ENCODE assay signal across 8 cellular contexts in genomic region chr17:7583253-7584109, GRCh38. TPM values are rescaled to one million over a fixed set of nuclear protein-coding genes. Genes with fewer than 3 reads are reported as not detected.
A peak's percentile ranks its signal among the peaks of the same experiment; 100 is the strongest.
DNase-seq lines count a peak whose midpoint lies in the region; ATAC-seq and TF ChIP-seq lines count a peak whose summit lies in the region.

TSS of gene MPDU1 (plus strand) at chr17:7583852. CDS start at chr17:7583863, 11 bp downstream.

- H3K36me3 Mint-ChIP-seq in activated CD4-positive, alpha-beta memory T cell treated with anti-CD3 and anti-CD28 coated beads for 36 hours: peaks cover 28% of the 10 kb centered on the region

- H3K27ac Mint-ChIP-seq in activated CD4-positive, alpha-beta memory T cell treated with anti-CD3 and anti-CD28 coated beads for 36 hours: peak within 1 kb of the TSS; percentile 100

- H3K27me3 Mint-ChIP-seq in activated CD4-positive, alpha-beta memory T cell treated with anti-CD3 and anti-CD28 coated beads for 36 hours: no peaks in the 10 kb centered on the region

- POLR2A ChIA-PET in activated CD4-positive, alpha-beta memory T cell treated with anti-CD3 and anti-CD28 coated beads for 36 hours (lab: Charles Lee): interaction anchor here (0.5 to 3.8 kb wide), 21 partner anchors 9 to 537 kb away, joined by 3 to 61 read pairs (median 4); partner anchors contain the start of genes ACAP1, CNTROB, FXR2 and NEURL4

- H3K4me3 ChIP-seq in dorsolateral prefrontal cortex: peak within 1 kb of the TSS; percentile 48 to 91 (median 72)
- H3K4me3 ChIP-seq in right lobe of liver: peak within 1 kb of the TSS; percentile 68 to 78 (median 76)

- intact Hi-C loops in activated CD4-positive, alpha-beta memory T cell treated with anti-CD3 and anti-CD28 coated beads for 36 hours (cut with micrococcal nuclease): loop anchor here (1.0 to 5.0 kb wide), 5 partner anchors 10 to 254 kb away; partner anchors contain the start of genes FXR2 and SENP3
- intact Hi-C loops in dorsolateral prefrontal cortex (cut with DNase I) (loop anchor here (1.0 to 5.0 kb wide), 4 partner anchors 10 to 276 kb away; partner anchors contain the start of genes TP53 (in 2 of the 2), EIF5A (in 1 of the 2) and POLR2A (in 1 of the 2)), right lobe of liver (cut with DNase I) (no loop called here)

- no peaks in the 10 kb centered on the region for H3K27me3 ChIP-seq in dorsolateral prefrontal cortex
- H3K27me3 ChIP-seq in right lobe of liver: no peaks in the 10 kb centered on the region

- DNase-seq in C1 segment of cervical spinal cord (lab: John Stamatoyannopoulos, UW) (peak; percentile 73 to 99 (median 96)), NCI-H82 treated with DMSO at 0.1 percent for 48 hours (lab: John Stamatoyannopoulos, UW; ENCODE audit: unreplicated experiment) (peak; percentile 98), dorsolateral prefrontal cortex (peak; percentile 89 to 97 (median 96)), right lobe of liver (peak; percentile 97 to 98 (median 97))
- peak; percentile 98 for DNase-seq in activated CD4-positive, alpha-beta memory T cell treated with anti-CD3 and anti-CD28 coated beads for 36 hours
- DNase-seq in stimulated activated CD4-positive, alpha-beta T cell treated with anti-CD3 and anti-CD28 coated beads, Interleukin-4, amount 100 ng/mL, for 4 hours: peak; percentile 91 to 94

- peak within 1 kb of the TSS; percentile 95 for H3K4me3 Mint-ChIP-seq in activated CD4-positive, alpha-beta memory T cell treated with anti-CD3 and anti-CD28 coated beads for 36 hours

- peaks cover 0 to 14% (median 2%) of the 10 kb centered on the region in 4 donors for H3K36me3 ChIP-seq in right lobe of liver

- CTCF ChIA-PET in activated CD4-positive, alpha-beta memory T cell treated with anti-CD3 and anti-CD28 coated beads for 36 hours (lab: Charles Lee): interaction anchor here (0.6 to 7.7 kb wide), 12 partner anchors 12 to 238 kb away, joined by 3 to 57 read pairs (median 4); partner anchors contain the start of genes ATP1B2, FXR2, KCTD11 and SAT2

- no peaks in the 10 kb centered on the region for H3K9me3 ChIP-seq in right lobe of liver

- H3K9me3 Mint-ChIP-seq in activated CD4-positive, alpha-beta memory T cell treated with anti-CD3 and anti-CD28 coated beads for 36 hours: no peaks in the 10 kb centered on the region

- peak; percentile 88 for TF ChIP-seq POLR2A in right lobe of liver (IDR thresholded peaks at IDR 0.05)

- TF ChIP-seq CTCF in dorsolateral prefrontal cortex (IDR thresholded peaks at IDR 0.05 in 54 of 56, conservative IDR thresholded peaks at IDR 0.05 in 2 of 56; ENCODE audit: low read depth in 1 of 56, partially characterized antibody in 56 of 56): peak in 34 of 56 donors; percentile 6 to 54 (median 28)
- TF ChIP-seq CTCF in right lobe of liver (IDR thresholded peaks at IDR 0.05): no peak

- WGBS in right lobe of liver (ENCODE audit: insufficient coverage, low coverage, low lambda C conversion rate, missing lambda C conversion rate): 4% methylated on average over 44 of the region's 69 CpGs

- H3K27ac ChIP-seq in dorsolateral prefrontal cortex (peak within 1 kb of the TSS; percentile 91 to 100 (median 99)), right lobe of liver (peak within 1 kb of the TSS; percentile 93 to 96 (median 96))

- H3K4me1 ChIP-seq in right lobe of liver: peaks cover 0 to 34% (median 14%) of the 10 kb centered on the region in 4 donors

- ATAC-seq in GM19372 (IDR thresholded peaks at IDR 0.05; ENCODE audit: low read depth, unreplicated experiment) (peak; percentile 68), HG03571 (IDR thresholded peaks at IDR 0.05; ENCODE audit: unreplicated experiment) (peak; percentile 48), right lobe of liver (peak; percentile 74 to 84 (median 82))

- H3K4me1 Mint-ChIP-seq in activated CD4-positive, alpha-beta memory T cell treated with anti-CD3 and anti-CD28 coated beads for 36 hours (ENCODE audit: low read depth): peaks cover 57% of the 10 kb centered on the region

RNA-seq across cellular contexts. Expression of gene MPDU1, which starts in this region (rescaled TPM):
- total RNA-seq in activated CD4-positive, alpha-beta memory T cell treated with anti-CD3 and anti-CD28 coated beads for 36 hours: 10 to 100 TPM; 52.6 to 52.9 TPM
- total RNA-seq in dorsolateral prefrontal cortex (10 to 100 TPM; 25.1 to 53.7 (median 34.4) TPM), right lobe of liver (100 to 1,000 TPM in 2 of 6 experiments, 10 to 100 TPM in 4; 54.2 to 199 (median 63.3) TPM)

Comparison
In these comparisons a context has a peak if more than half of its experiments do, and no peak if none do; other contexts are left out.
1. Peak in every context shown above with its lines: DNase-seq, ATAC-seq, H3K4me3 ChIP-seq and H3K27ac ChIP-seq.
2. CTCF ChIP-seq: peak in dorsolateral prefrontal cortex (34 of 56); none in right lobe of liver (0 of 4).
3. intact Hi-C loops: an anchor here in activated CD4-positive, alpha-beta memory T cell treated with anti-CD3 and anti-CD28 coated beads for 36 hours (1.0 to 5.0 kb wide) and dorsolateral prefrontal cortex (1.0 to 5.0 kb wide); none called in right lobe of liver.